ENCODE assay signal across 1 cellular context in genomic region chr2:73262108-73262651, GRCh38.
TF ChIP-seq lines count a peak whose summit lies in the region.

No MANE protein-coding gene starts in this region.

TF ChIP-seq in HepG2, 621 proteins besides CTCF, POLR2A, EP300 and RAD21 (continued from another document and continues in another):
- no peak for TF ChIP-seq ZNF282 (IDR thresholded peaks at IDR 0.05; ENCODE audit: partially characterized antibody)
- TF ChIP-seq, protein P1, sequence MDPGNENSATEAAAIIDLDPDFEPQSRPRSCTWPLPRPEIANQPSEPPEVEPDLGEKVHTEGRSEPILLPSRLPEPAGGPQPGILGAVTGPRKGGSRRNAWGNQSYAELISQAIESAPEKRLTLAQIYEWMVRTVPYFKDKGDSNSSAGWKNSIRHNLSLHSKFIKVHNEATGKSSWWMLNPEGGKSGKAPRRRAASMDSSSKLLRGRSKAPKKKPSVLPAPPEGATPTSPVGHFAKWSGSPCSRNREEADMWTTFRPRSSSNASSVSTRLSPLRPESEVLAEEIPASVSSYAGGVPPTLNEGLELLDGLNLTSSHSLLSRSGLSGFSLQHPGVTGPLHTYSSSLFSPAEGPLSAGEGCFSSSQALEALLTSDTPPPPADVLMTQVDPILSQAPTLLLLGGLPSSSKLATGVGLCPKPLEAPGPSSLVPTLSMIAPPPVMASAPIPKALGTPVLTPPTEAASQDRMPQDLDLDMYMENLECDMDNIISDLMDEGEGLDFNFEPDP (CRISPR knock-in tag; conservative IDR thresholded peaks at IDR 0.05), result no peak
- no peak for TF ChIP-seq MED8 (CRISPR knock-in tag; IDR thresholded peaks at IDR 0.05; ENCODE audit: insufficient replicate concordance)
- TF ChIP-seq, protein P2, sequence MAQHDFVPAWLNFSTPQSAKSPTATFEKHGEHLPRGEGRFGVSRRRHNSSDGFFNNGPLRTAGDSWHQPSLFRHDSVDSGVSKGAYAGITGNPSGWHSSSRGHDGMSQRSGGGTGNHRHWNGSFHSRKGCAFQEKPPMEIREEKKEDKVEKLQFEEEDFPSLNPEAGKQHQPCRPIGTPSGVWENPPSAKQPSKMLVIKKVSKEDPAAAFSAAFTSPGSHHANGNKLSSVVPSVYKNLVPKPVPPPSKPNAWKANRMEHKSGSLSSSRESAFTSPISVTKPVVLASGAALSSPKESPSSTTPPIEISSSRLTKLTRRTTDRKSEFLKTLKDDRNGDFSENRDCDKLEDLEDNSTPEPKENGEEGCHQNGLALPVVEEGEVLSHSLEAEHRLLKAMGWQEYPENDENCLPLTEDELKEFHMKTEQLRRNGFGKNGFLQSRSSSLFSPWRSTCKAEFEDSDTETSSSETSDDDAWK (CRISPR knock-in tag; IDR thresholded peaks at IDR 0.05), result no peak
- TF ChIP-seq SETDB1 (CRISPR knock-in tag; IDR thresholded peaks at IDR 0.05; ENCODE audit: borderline replicate concordance), result no peak
- TF ChIP-seq SMAD9 (CRISPR knock-in tag; IDR thresholded peaks at IDR 0.05), result no peak
- 0 out of 2 replicates have a peak, but pooled peaks have one; percentile 29 for TF ChIP-seq ZNF629 (CRISPR knock-in tag; conservative IDR thresholded peaks at IDR 0.05)
- TF ChIP-seq ZNF800 (CRISPR knock-in tag; IDR thresholded peaks at IDR 0.05), result peak; percentile 46; the same call in 1 of the 2 replicates
- no peak for TF ChIP-seq ZNF841 (CRISPR knock-in tag; IDR thresholded peaks at IDR 0.05; ENCODE audit: borderline replicate concordance)
- no peak for TF ChIP-seq MED13 (CRISPR knock-in tag; IDR thresholded peaks at IDR 0.05)
- no peak for TF ChIP-seq ZNF746 (CRISPR knock-in tag; IDR thresholded peaks at IDR 0.05)
- TF ChIP-seq STAG1 (CRISPR knock-in tag; IDR thresholded peaks at IDR 0.05), result no peak
- TF ChIP-seq, protein P3, sequence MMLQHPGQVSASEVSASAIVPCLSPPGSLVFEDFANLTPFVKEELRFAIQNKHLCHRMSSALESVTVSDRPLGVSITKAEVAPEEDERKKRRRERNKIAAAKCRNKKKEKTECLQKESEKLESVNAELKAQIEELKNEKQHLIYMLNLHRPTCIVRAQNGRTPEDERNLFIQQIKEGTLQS (CRISPR knock-in tag; IDR thresholded peaks at IDR 0.05), result no peak
- TF ChIP-seq ZBTB43 (CRISPR knock-in tag; conservative IDR thresholded peaks at IDR 0.05), result peak; percentile 67; the same call in 1 of the 2 replicates
- TF ChIP-seq SP5 (CRISPR knock-in tag; IDR thresholded peaks at IDR 0.05; ENCODE audit: borderline replicate concordance, low read depth), result peak; percentile 80
- TF ChIP-seq TBP (CRISPR knock-in tag; IDR thresholded peaks at IDR 0.05), result no peak
- TF ChIP-seq FOXM1 (CRISPR knock-in tag; IDR thresholded peaks at IDR 0.05), result no peak
- no peak for TF ChIP-seq HOXA7 (CRISPR knock-in tag; IDR thresholded peaks at IDR 0.05)
- TF ChIP-seq ZMYM4 (CRISPR knock-in tag; IDR thresholded peaks at IDR 0.05), result peak; percentile 61
- no peak for TF ChIP-seq SNRNP70 (IDR thresholded peaks at IDR 0.05; ENCODE audit: low read depth, low read length)
- no peak for TF ChIP-seq RNF2 (conservative IDR thresholded peaks at IDR 0.05; ENCODE audit: low read depth)
- TF ChIP-seq, protein P4, sequence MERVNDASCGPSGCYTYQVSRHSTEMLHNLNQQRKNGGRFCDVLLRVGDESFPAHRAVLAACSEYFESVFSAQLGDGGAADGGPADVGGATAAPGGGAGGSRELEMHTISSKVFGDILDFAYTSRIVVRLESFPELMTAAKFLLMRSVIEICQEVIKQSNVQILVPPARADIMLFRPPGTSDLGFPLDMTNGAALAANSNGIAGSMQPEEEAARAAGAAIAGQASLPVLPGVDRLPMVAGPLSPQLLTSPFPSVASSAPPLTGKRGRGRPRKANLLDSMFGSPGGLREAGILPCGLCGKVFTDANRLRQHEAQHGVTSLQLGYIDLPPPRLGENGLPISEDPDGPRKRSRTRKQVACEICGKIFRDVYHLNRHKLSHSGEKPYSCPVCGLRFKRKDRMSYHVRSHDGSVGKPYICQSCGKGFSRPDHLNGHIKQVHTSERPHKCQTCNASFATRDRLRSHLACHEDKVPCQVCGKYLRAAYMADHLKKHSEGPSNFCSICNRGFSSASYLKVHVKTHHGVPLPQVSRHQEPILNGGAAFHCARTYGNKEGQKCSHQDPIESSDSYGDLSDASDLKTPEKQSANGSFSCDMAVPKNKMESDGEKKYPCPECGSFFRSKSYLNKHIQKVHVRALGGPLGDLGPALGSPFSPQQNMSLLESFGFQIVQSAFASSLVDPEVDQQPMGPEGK (CRISPR knock-in tag; IDR thresholded peaks at IDR 0.05), result peak; percentile 63
- peak; percentile 67; the same call in 1 of the 2 replicates for TF ChIP-seq ZMYM2 (CRISPR knock-in tag; IDR thresholded peaks at IDR 0.05)
- no peak; the same call in 1 of the 2 replicates for TF ChIP-seq MYC (CRISPR knock-in tag; IDR thresholded peaks at IDR 0.05; ENCODE audit: borderline replicate concordance)
- no peak for TF ChIP-seq PCBP1 (IDR thresholded peaks at IDR 0.05; ENCODE audit: borderline replicate concordance, low read depth, low read length)
- TF ChIP-seq ZNF430 (CRISPR knock-in tag; IDR thresholded peaks at IDR 0.05), result no peak
- peak; percentile 89 for TF ChIP-seq ZGPAT (CRISPR knock-in tag; IDR thresholded peaks at IDR 0.05)
- TF ChIP-seq ELF1 (CRISPR knock-in tag; IDR thresholded peaks at IDR 0.05), result no peak
- no peak for TF ChIP-seq PBX3 (CRISPR knock-in tag; IDR thresholded peaks at IDR 0.05; ENCODE audit: borderline replicate concordance)
- TF ChIP-seq, protein P5, sequence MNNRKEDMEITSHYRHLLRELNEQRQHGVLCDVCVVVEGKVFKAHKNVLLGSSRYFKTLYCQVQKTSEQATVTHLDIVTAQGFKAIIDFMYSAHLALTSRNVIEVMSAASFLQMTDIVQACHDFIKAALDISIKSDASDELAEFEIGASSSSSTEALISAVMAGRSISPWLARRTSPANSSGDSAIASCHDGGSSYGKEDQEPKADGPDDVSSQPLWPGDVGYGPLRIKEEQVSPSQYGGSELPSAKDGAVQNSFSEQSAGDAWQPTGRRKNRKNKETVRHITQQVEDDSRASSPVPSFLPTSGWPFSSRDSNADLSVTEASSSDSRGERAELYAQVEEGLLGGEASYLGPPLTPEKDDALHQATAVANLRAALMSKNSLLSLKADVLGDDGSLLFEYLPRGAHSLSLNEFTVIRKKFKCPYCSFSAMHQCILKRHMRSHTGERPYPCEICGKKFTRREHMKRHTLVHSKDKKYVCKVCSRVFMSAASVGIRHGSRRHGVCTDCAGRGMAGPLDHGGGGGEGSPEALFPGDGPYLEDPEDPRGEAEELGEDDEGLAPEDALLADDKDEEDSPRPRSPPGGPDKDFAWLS (CRISPR knock-in tag; IDR thresholded peaks at IDR 0.05; ENCODE audit: borderline replicate concordance), result no peak
- TF ChIP-seq GFI1 (CRISPR knock-in tag; IDR thresholded peaks at IDR 0.05; ENCODE audit: borderline replicate concordance), result peak; percentile 93
- TF ChIP-seq SRSF4 (IDR thresholded peaks at IDR 0.05; ENCODE audit: low read depth, low read length, poor library complexity, severe bottlenecking), result no peak
- TF ChIP-seq NAIF1 (CRISPR knock-in tag; IDR thresholded peaks at IDR 0.05; ENCODE audit: borderline replicate concordance), result peak; percentile 85; the same call in 1 of the 2 replicates
- no peak for TF ChIP-seq ZNF512B (CRISPR knock-in tag; IDR thresholded peaks at IDR 0.05; ENCODE audit: borderline replicate concordance)
- TF ChIP-seq ZNF34 (CRISPR knock-in tag; IDR thresholded peaks at IDR 0.05; ENCODE audit: borderline replicate concordance), result no peak
- TF ChIP-seq ZNF607 (CRISPR knock-in tag; IDR thresholded peaks at IDR 0.05; ENCODE audit: borderline replicate concordance), result no peak
- 0 out of 2 replicates have a peak, but pooled peaks have one; percentile 45 for TF ChIP-seq ZNF329 (CRISPR knock-in tag; IDR thresholded peaks at IDR 0.05; ENCODE audit: low read depth)
- no peak for TF ChIP-seq ZSCAN20 (CRISPR knock-in tag; IDR thresholded peaks at IDR 0.05; ENCODE audit: borderline replicate concordance)
- TF ChIP-seq, protein P6, sequence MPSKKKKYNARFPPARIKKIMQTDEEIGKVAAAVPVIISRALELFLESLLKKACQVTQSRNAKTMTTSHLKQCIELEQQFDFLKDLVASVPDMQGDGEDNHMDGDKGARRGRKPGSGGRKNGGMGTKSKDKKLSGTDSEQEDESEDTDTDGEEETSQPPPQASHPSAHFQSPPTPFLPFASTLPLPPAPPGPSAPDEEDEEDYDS (CRISPR knock-in tag; IDR thresholded peaks at IDR 0.05), result peak; percentile 55
- TF ChIP-seq HES4 (CRISPR knock-in tag; IDR thresholded peaks at IDR 0.05; ENCODE audit: borderline replicate concordance), result no peak
- peak; percentile 38; the same call in 1 of the 2 replicates for TF ChIP-seq ATF7 (IDR thresholded peaks at IDR 0.05)
- TF ChIP-seq ATF7 (CRISPR knock-in tag; IDR thresholded peaks at IDR 0.05), result no peak
- TF ChIP-seq ZNF446 (CRISPR knock-in tag; IDR thresholded peaks at IDR 0.05), result no peak
- TF ChIP-seq THRA (CRISPR knock-in tag; IDR thresholded peaks at IDR 0.05; ENCODE audit: borderline replicate concordance), result peak; percentile 78; the same call in 1 of the 2 replicates
- no peak for TF ChIP-seq ZNF83 (CRISPR knock-in tag; IDR thresholded peaks at IDR 0.05; ENCODE audit: borderline replicate concordance)
